In genomic region chr3:186930639-186931486, GRCh38 we compare ENCODE assay signal across 8 cellular contexts.
DNase-seq lines count a peak whose midpoint lies in the region; TF ChIP-seq lines count a peak whose summit lies in the region.

No MANE protein-coding gene starts in this region.

- peak overlapping the region; percentile 92 for H3K4me3 Mint-ChIP-seq in T-helper 1 cell treated with Interleukin-12 subunit alpha and Interleukin-12 subunit beta and Interleukin-4 antibody, amounts not matched to agents 30 μg/mL and 1 μg/mL, for 36 hours

- no peaks in the 10 kb centered on the region for H3K27me3 ChIP-seq in HAP-1 (ENCODE audit: low read depth)
- no peaks in the 10 kb centered on the region for H3K27me3 ChIP-seq in Loucy (ENCODE audit: insufficient read depth, low read length, poor library complexity, severe bottlenecking)

- no peaks in the 10 kb centered on the region for H3K9me2 ChIP-seq in Loucy (replicated peaks; ENCODE audit: low read depth, low read length)

- TF ChIP-seq CTCF in GM12864 (IDR thresholded peaks at IDR 0.05; ENCODE audit: low read depth, low read length, missing control alignments) = peak; percentile 30
- TF ChIP-seq CTCF in Loucy (conservative IDR thresholded peaks at IDR 0.05; ENCODE audit: low read length) = peak; percentile 52

- DNase-seq in GM12864 (ENCODE audit: low read depth) (peak; percentile 72), HAP-1 (ENCODE audit: low spot score in 2 of 2) (peak; percentile 66 to 89), astrocyte of the hippocampus (ENCODE audit: low read depth, low spot score) (peak; percentile 72), cortex of kidney (lab: John Stamatoyannopoulos, UW) (no peak)

- H3K9me3 ChIP-seq in HAP-1 (no peaks in the 10 kb centered on the region), Loucy (ENCODE audit: insufficient read depth, low read depth, low read length) (no peaks in the 10 kb centered on the region)

- H3K27ac ChIP-seq in skin epidermis = peak overlapping the region; percentile 62 to 96 (median 81)

- H3K4me1 Mint-ChIP-seq in T-helper 1 cell treated with Interleukin-12 subunit alpha and Interleukin-12 subunit beta and Interleukin-4 antibody, amounts not matched to agents 30 μg/mL and 1 μg/mL, for 36 hours (ENCODE audit: low read depth) = peaks cover 41% of the 10 kb centered on the region

- H3K9ac ChIP-seq in Loucy (ENCODE audit: low read depth, low read length, poor library complexity, severe bottlenecking) = peak overlapping the region; percentile 83

- H3K4me3 ChIP-seq in GM12864 (ENCODE audit: low read depth, low read length) = peak overlapping the region; percentile 71
- H3K4me3 ChIP-seq in HAP-1 = peak overlapping the region; percentile 91
- peak overlapping the region; percentile 88 for H3K4me3 ChIP-seq in Loucy (ENCODE audit: low read length, poor library complexity, severe bottlenecking)
- H3K4me3 ChIP-seq in iPS-11a (ENCODE audit: low read depth, low read length) = peak overlapping the region; percentile 87
- H3K4me3 ChIP-seq in skin epidermis = peak overlapping the region; percentile 40 to 81 (median 68)

- H3K36me3 Mint-ChIP-seq in T-helper 1 cell treated with Interleukin-12 subunit alpha and Interleukin-12 subunit beta and Interleukin-4 antibody, amounts not matched to agents 30 μg/mL and 1 μg/mL, for 36 hours (ENCODE audit: low read depth) = peaks cover 33% of the 10 kb centered on the region

- H3K27me3 Mint-ChIP-seq in T-helper 1 cell treated with Interleukin-12 subunit alpha and Interleukin-12 subunit beta and Interleukin-4 antibody, amounts not matched to agents 30 μg/mL and 1 μg/mL, for 36 hours (ENCODE audit: low read depth) = no peaks in the 10 kb centered on the region

- H2AFZ ChIP-seq in Loucy (ENCODE audit: low read length) = peak overlapping the region; percentile 90

- no peaks in the 10 kb centered on the region for H3F3A ChIP-seq in Loucy (ENCODE audit: low read depth)

- H3K27ac Mint-ChIP-seq in T-helper 1 cell treated with Interleukin-12 subunit alpha and Interleukin-12 subunit beta and Interleukin-4 antibody, amounts not matched to agents 30 μg/mL and 1 μg/mL, for 36 hours = peak overlapping the region; percentile 95

- in situ Hi-C loops in HAP-1 (cut with MboI; ENCODE audit: low sequenced_read_pairs) = loop anchor here (5.0 to 10.0 kb wide), 2 partner anchors 46 to 84 kb away; no protein-coding TSS in a partner anchor

- H4K20me1 ChIP-seq in Loucy (ENCODE audit: insufficient read depth, low read length, poor library complexity, severe bottlenecking) = peaks cover 29% of the 10 kb centered on the region

- H3K36me3 ChIP-seq in HAP-1 (replicated peaks) (peaks cover 31% of the 10 kb centered on the region), Loucy (ENCODE audit: insufficient read depth, low read length) (no peaks in the 10 kb centered on the region)

- H3K9me3 Mint-ChIP-seq in T-helper 1 cell treated with Interleukin-12 subunit alpha and Interleukin-12 subunit beta and Interleukin-4 antibody, amounts not matched to agents 30 μg/mL and 1 μg/mL, for 36 hours = no peaks in the 10 kb centered on the region

- H3K4me2 ChIP-seq in Loucy (ENCODE audit: low read depth, low read length, poor library complexity, severe bottlenecking) = peak overlapping the region; percentile 86

- peaks cover 23% of the 10 kb centered on the region for H3K4me1 ChIP-seq in HAP-1
- peaks cover 25% of the 10 kb centered on the region for H3K4me1 ChIP-seq in Loucy (ENCODE audit: insufficient read depth, low read length, poor library complexity, severe bottlenecking)

- peaks cover 52% of the 10 kb centered on the region for H3K79me2 ChIP-seq in Loucy (ENCODE audit: insufficient read depth, low read length)
